In the genomic region with DNA sequence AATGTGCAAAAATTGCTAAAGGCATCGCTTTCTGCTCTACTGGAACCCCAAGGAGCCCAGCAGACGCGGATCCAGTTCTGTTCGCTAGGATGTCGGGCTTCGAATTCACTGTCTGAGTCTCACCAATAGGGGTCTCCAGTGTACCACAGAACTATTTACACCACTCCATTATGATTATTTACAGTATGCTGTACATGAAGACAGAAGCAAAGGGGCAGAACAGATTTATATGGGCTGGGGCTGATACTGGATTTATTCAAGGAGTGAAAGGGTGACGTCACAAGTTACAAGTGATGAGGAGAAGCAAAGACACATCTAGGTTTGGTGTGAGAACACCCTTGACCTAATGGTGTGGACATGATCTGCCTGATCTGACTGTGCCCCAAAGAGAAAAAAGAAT, we compare ENCODE assay signal across 8 cellular contexts.
DNase-seq lines count a peak whose midpoint lies in the region; ATAC-seq, FAIRE-seq and TF ChIP-seq lines count a peak whose summit lies in the region.

No MANE protein-coding gene starts in this region.

- peak; percentile 77 for FAIRE-seq in GM18507 (lab: Jason Lieb, UNC)

- no peak overlapping the region for H3K27ac ChIP-seq in HL-60 (replicated peaks)

- no peaks in the 10 kb centered on the region for H3K36me3 ChIP-seq in BE2C

- H3K27me3 ChIP-seq in BE2C, result no peaks in the 10 kb centered on the region
- H3K27me3 ChIP-seq in HL-60 (ENCODE audit: insufficient read depth, poor library complexity, severe bottlenecking), result peaks cover 9% of the 10 kb centered on the region

- no peak for ATAC-seq in HG02970 (IDR thresholded peaks at IDR 0.05; ENCODE audit: low FRiP score, unreplicated experiment)

- H3K4me1 ChIP-seq in BE2C, result no peaks in the 10 kb centered on the region; the same call in 1 of the 2 replicates

- no peaks in the 10 kb centered on the region for H3K9me3 ChIP-seq in BE2C

- TF ChIP-seq CTCF in BE2C (IDR thresholded peaks at IDR 0.05; ENCODE audit: low read depth, low read length), result peak; percentile 80
- peak; percentile 79 for TF ChIP-seq CTCF in HL-60 (IDR thresholded peaks at IDR 0.05; ENCODE audit: insufficient read depth, low read length)

- peak; percentile 39 for DNase-seq in BE2C
- peak; percentile 3 for DNase-seq in GM18507 (ENCODE audit: extremely low spot score, insufficient read length, low read depth)
- DNase-seq in HL-60 (ENCODE audit: low read depth in 1 of 2, low spot score in 1 of 2), result peak; percentile 11 to 54
- peak; percentile 85 for DNase-seq in NCI-H748 (lab: John Stamatoyannopoulos, UW; ENCODE audit: unreplicated experiment)
- DNase-seq in amniotic stem cell (lab: John Stamatoyannopoulos, UW), result peak; percentile 9
- peak; percentile 67 for DNase-seq in iPS-NIHi11 (ENCODE audit: low spot score)
- peak; percentile 28 for DNase-seq in stimulated activated CD8-positive, alpha-beta memory T cell treated with anti-CD3 and anti-CD28 coated beads, Interleukin-4, amount 100 ng/mL, for 48 hours

- H3K4me3 ChIP-seq in BE2C (ENCODE audit: low read depth, low read length) (no peak overlapping the region), HL-60 (replicated peaks; ENCODE audit: insufficient read depth, low read length) (no peak overlapping the region)

Comparison
In these comparisons a context has a peak if more than half of its experiments do, and no peak if none do; other contexts are left out.
1. DNase-seq: peak in every context shown above with its lines; median percentile 85 in NCI-H748; 67 in iPS-NIHi11; 39 in BE2C; 32 in HL-60; 28 in stimulated activated CD8-positive, alpha-beta memory T cell treated with anti-CD3 and anti-CD28 coated beads, Interleukin-4, amount 100 ng/mL, for 48 hours; 9 in amniotic stem cell; 3 in GM18507.